In genomic region chr6:12271997-12272396, GRCh38 we compare ENCODE assay signal across 1 cellular context.
TF ChIP-seq lines count a peak whose summit lies in the region.

No MANE protein-coding gene starts in this region.

TF ChIP-seq in GM12878, 131 proteins besides CTCF, POLR2A, EP300 and RAD21 (continued from another document):
- TF ChIP-seq CREB1 (IDR thresholded peaks at IDR 0.05; ENCODE audit: low read depth): no peak
- no peak for TF ChIP-seq PRDM15 (CRISPR knock-in tag; IDR thresholded peaks at IDR 0.05)
- no peak for TF ChIP-seq MTA2 (IDR thresholded peaks at IDR 0.05; ENCODE audit: low read depth)
- no peak for TF ChIP-seq JUND (IDR thresholded peaks at IDR 0.05; ENCODE audit: low read depth, low read length)
- no peak for TF ChIP-seq CHD1 (IDR thresholded peaks at IDR 0.05; ENCODE audit: low read depth, low read length)
- no peak for TF ChIP-seq ELK1 (IDR thresholded peaks at IDR 0.05; ENCODE audit: low read depth, low read length)
- no peak for TF ChIP-seq RBBP5 (conservative IDR thresholded peaks at IDR 0.05)
- TF ChIP-seq E2F4 (IDR thresholded peaks at IDR 0.05; ENCODE audit: low read depth, low read length): no peak
- TF ChIP-seq KDM1A (IDR thresholded peaks at IDR 0.05; ENCODE audit: borderline replicate concordance): no peak
TF ChIP-seq in GM12878: peak in this region for 0.
